Comparison of ENCODE assay signal across 1 cellular context in genomic region chr9:136357326-136357725, GRCh38.
TF ChIP-seq lines count a peak whose summit lies in the region.

No MANE protein-coding gene starts in this region.

TF ChIP-seq in H1, 55 proteins besides CTCF, POLR2A, EP300 and RAD21:
- no peak for TF ChIP-seq YY1 (IDR thresholded peaks at IDR 0.05; ENCODE audit: low read depth, low read length)
- no peak for TF ChIP-seq POU5F1 (IDR thresholded peaks at IDR 0.05; ENCODE audit: low read depth, low read length)
- TF ChIP-seq ASH2L (IDR thresholded peaks at IDR 0.05; ENCODE audit: low read length) = no peak
- no peak for TF ChIP-seq HDAC2 (IDR thresholded peaks at IDR 0.05; ENCODE audit: borderline replicate concordance in 1 of 2, low read depth in 2 of 2, low read length in 2 of 2)
- TF ChIP-seq CHD7 (IDR thresholded peaks at IDR 0.05; ENCODE audit: insufficient replicate concordance, low read length) = no peak
- TF ChIP-seq SIN3A (conservative IDR thresholded peaks at IDR 0.05 in 1 of 2, IDR thresholded peaks at IDR 0.05 in 1 of 2; ENCODE audit: low read depth in 1 of 2, low read length in 2 of 2) = no peak
- TF ChIP-seq ATF3 (IDR thresholded peaks at IDR 0.05; ENCODE audit: insufficient read depth, low read depth, low read length) = no peak
TF ChIP-seq in H1: peak in this region for 0.
